ENCODE assay signal across 14 cellular contexts in genomic region chr1:28326980-28327379, GRCh38. TPM values are rescaled to one million over a fixed set of nuclear protein-coding genes. Genes with fewer than 3 reads are reported as not detected.
DNase-seq lines count a peak whose midpoint lies in the region; ATAC-seq and TF ChIP-seq lines count a peak whose summit lies in the region.
"Had no signal": no experiment of that assay in that cellular context is flagged by ENCODE, and none has a peak within 500 bp of the region (broad histone marks: within the 10 kb centered on the region; RNA-seq: fewer than 3 reads in every experiment).

No MANE protein-coding gene starts in this region.

- TF ChIP-seq POLR2A in gastrocnemius medialis (IDR thresholded peaks at IDR 0.05) = no peak

- H3K4me1 ChIP-seq in CD4-positive, alpha-beta memory T cell (ENCODE audit: insufficient read depth, low read length) = peaks cover 20% of the 10 kb centered on the region
- H3K4me1 ChIP-seq in heart right ventricle (peaks cover 3 to 31% (median 13%) of the 10 kb centered on the region in 9 donors), gastrocnemius medialis (peaks cover 14 to 17% of the 10 kb centered on the region in 2 donors)

- intact Hi-C loops in CD4-positive, alpha-beta memory T cell (cut with micrococcal nuclease) = no loop called here
- intact Hi-C loops in heart right ventricle (cut with DNase I) = loop anchor here in 3 of 10 donors (5.0 to 10.0 kb wide), 3 partner anchors 62 to 70 kb away; partner anchors contain the start of gene SESN2 (in 1 of the 3)
- intact Hi-C loops in gastrocnemius medialis (cut with DNase I; ENCODE audit: low total_unique reads) = loop anchor here (5.0 kb wide), 1 partner anchor 40 kb away; the partner anchor contains the start of gene PHACTR4

- no peak overlapping the region for H3K4me3 ChIP-seq in CD4-positive, alpha-beta memory T cell (ENCODE audit: low read length in 2 of 2)
- H3K4me3 ChIP-seq in heart right ventricle = no peak overlapping the region
- no peak overlapping the region for H3K4me3 ChIP-seq in gastrocnemius medialis
- H3K4me3 ChIP-seq: cardiac muscle cell, testis had no signal

- in situ Hi-C loops in gastrocnemius medialis (cut with MboI; ENCODE audit: low sequenced_read_pairs in 4 of 4) = loop anchor here in 3 of 4 donors (5.0 to 10.0 kb wide), 2 partner anchors 62 to 80 kb away; no protein-coding TSS in a partner anchor

- H3K36me3 Mint-ChIP-seq in CD4-positive, alpha-beta memory T cell = peaks cover 6 to 23% of the 10 kb centered on the region in 2 donors
- H3K36me3 Mint-ChIP-seq in IgD-negative memory B cell = peaks cover 6% of the 10 kb centered on the region
- H3K36me3 Mint-ChIP-seq in activated CD4-positive, alpha-beta memory T cell treated with anti-CD3 and anti-CD28 coated beads, Interleukin-2, amount 10 ng/mL, durations not matched to agents 7 days and 5 days (ENCODE audit: low read depth) = peaks cover 21% of the 10 kb centered on the region
- H3K36me3 Mint-ChIP-seq in memory B cell = peaks cover 3% of the 10 kb centered on the region

- TF ChIP-seq CTCF in heart right ventricle (IDR thresholded peaks at IDR 0.05) (no peak), gastrocnemius medialis (IDR thresholded peaks at IDR 0.05 in 4 of 5, conservative IDR thresholded peaks at IDR 0.05 in 1 of 5) (no peak)

- no peaks in the 10 kb centered on the region for H3K9me3 ChIP-seq in CD4-positive, alpha-beta memory T cell (ENCODE audit: control insufficient read depth in 1 of 2, low read length in 2 of 2)
- H3K9me3 ChIP-seq in heart right ventricle (no peaks in the 10 kb centered on the region), gastrocnemius medialis (no peaks in the 10 kb centered on the region)
- H3K9me3 ChIP-seq: testis had no signal

- H3K9me3 Mint-ChIP-seq in CD4-positive, alpha-beta memory T cell = peaks cover 0 to 5% (median 0%) of the 10 kb centered on the region in 8 donors
- H3K9me3 Mint-ChIP-seq in IgD-negative memory B cell (no peaks in the 10 kb centered on the region), memory B cell (no peaks in the 10 kb centered on the region)
- H3K9me3 Mint-ChIP-seq in activated CD4-positive, alpha-beta memory T cell treated with anti-CD3 and anti-CD28 coated beads, Interleukin-2, amount 10 ng/mL, durations not matched to agents 7 days and 5 days = no peaks in the 10 kb centered on the region

- peak overlapping the region in 4 of 7 donors; percentile 3 to 83 (median 32) for H3K27ac Mint-ChIP-seq in CD4-positive, alpha-beta memory T cell
- H3K27ac Mint-ChIP-seq in IgD-negative memory B cell (peak overlapping the region; percentile 82 to 100 (median 96)), memory B cell (peak overlapping the region; percentile 65)
- H3K27ac Mint-ChIP-seq in activated CD4-positive, alpha-beta memory T cell treated with anti-CD3 and anti-CD28 coated beads, Interleukin-2, amount 10 ng/mL, durations not matched to agents 7 days and 5 days = no peak overlapping the region
- H3K27ac Mint-ChIP-seq: HFFc6 had no signal

- POLR2A ChIA-PET in CD4-positive, alpha-beta memory T cell (lab: Charles Lee; ENCODE audit: partially characterized antibody) = interaction anchor here (1.3 to 6.8 kb wide), 4 partner anchors 40 to 255 kb away, joined by 3 to 128 read pairs (median 56); partner anchors contain the start of gene SESN2
- POLR2A ChIA-PET in activated CD4-positive, alpha-beta memory T cell treated with anti-CD3 and anti-CD28 coated beads, Interleukin-2, amount 10 ng/mL, durations not matched to agents 7 days and 5 days (lab: Charles Lee) = interaction anchor here (1.0 to 5.9 kb wide), 4 partner anchors 29 to 83 kb away, joined by 3 to 87 read pairs (median 46); partner anchors contain the start of gene SESN2

- peaks cover 12 to 28% (median 19%) of the 10 kb centered on the region in 4 donors for H3K4me1 Mint-ChIP-seq in CD4-positive, alpha-beta memory T cell
- H3K4me1 Mint-ChIP-seq in IgD-negative memory B cell (peaks cover 21 to 26% (median 25%) of the 10 kb centered on the region in 3 donors), memory B cell (peaks cover 10% of the 10 kb centered on the region)
- H3K4me1 Mint-ChIP-seq in activated CD4-positive, alpha-beta memory T cell treated with anti-CD3 and anti-CD28 coated beads, Interleukin-2, amount 10 ng/mL, durations not matched to agents 7 days and 5 days = peaks cover 32% of the 10 kb centered on the region

- DNase-seq in CD4-positive, alpha-beta memory T cell = no peak
- DNase-seq in activated CD4-positive, alpha-beta memory T cell treated with anti-CD3 and anti-CD28 coated beads, Interleukin-2, amount 10 ng/mL, durations not matched to agents 7 days and 5 days = no peak
- DNase-seq in memory B cell (ENCODE audit: low spot score in 2 of 2) = no peak
- DNase-seq in heart right ventricle = no peak
- no peak for DNase-seq in gastrocnemius medialis
- no peak for DNase-seq in activated gamma-delta T cell (lab: John Stamatoyannopoulos, UW)
- DNase-seq in T-helper 1 cell = no peak
- DNase-seq: HFFc6; NCI-H1048; NCI-H526 treated with DMSO at 0.1 percent for 48 hours; stimulated activated CD4-positive, alpha-beta T cell treated with anti-CD3 and anti-CD28 coated beads, Interleukin-4, amount 100 ng/mL, for 4 hours; testis had no signal

- H3K4me3 Mint-ChIP-seq in CD4-positive, alpha-beta memory T cell = no peak overlapping the region
- H3K4me3 Mint-ChIP-seq in IgD-negative memory B cell = peak overlapping the region in 3 of 4 donors; percentile 89 to 99 (median 98)
- H3K4me3 Mint-ChIP-seq in activated CD4-positive, alpha-beta memory T cell treated with anti-CD3 and anti-CD28 coated beads, Interleukin-2, amount 10 ng/mL, durations not matched to agents 7 days and 5 days = peak overlapping the region; percentile 12
- H3K4me3 Mint-ChIP-seq in memory B cell = peak overlapping the region; percentile 33

- peaks cover under 1% of the 10 kb centered on the region for H3K36me3 ChIP-seq in CD4-positive, alpha-beta memory T cell (ENCODE audit: insufficient read depth, low read length)
- H3K36me3 ChIP-seq in heart right ventricle = peaks cover 0 to 17% (median 8%) of the 10 kb centered on the region in 9 donors
- H3K36me3 ChIP-seq in gastrocnemius medialis = peaks cover 0 to 7% of the 10 kb centered on the region in 2 donors

- peaks cover 0 to 2% of the 10 kb centered on the region in 2 donors for H3K27me3 Mint-ChIP-seq in CD4-positive, alpha-beta memory T cell
- H3K27me3 Mint-ChIP-seq in IgD-negative memory B cell (peaks cover 2% of the 10 kb centered on the region), memory B cell (no peaks in the 10 kb centered on the region)
- H3K27me3 Mint-ChIP-seq in activated CD4-positive, alpha-beta memory T cell treated with anti-CD3 and anti-CD28 coated beads, Interleukin-2, amount 10 ng/mL, durations not matched to agents 7 days and 5 days = no peaks in the 10 kb centered on the region

- H3K27ac ChIP-seq in CD4-positive, alpha-beta memory T cell (ENCODE audit: low read depth, low read length) = no peak overlapping the region
- H3K27ac ChIP-seq in heart right ventricle (peak overlapping the region in 1 of 10 donors; percentile 93), gastrocnemius medialis (no peak overlapping the region)
- H3K27ac ChIP-seq: cardiac muscle cell, testis had no signal

- no peak for ATAC-seq in memory B cell (ENCODE audit: low read depth)
- no peak for ATAC-seq in heart right ventricle
- no peak for ATAC-seq in gastrocnemius medialis

- WGBS in heart right ventricle, 2 donors = 87 to 88% methylated on average over 3 of the region's 3 CpGs

- CTCF ChIA-PET in CD4-positive, alpha-beta memory T cell (lab: Charles Lee; ENCODE audit: partially characterized antibody) = interaction anchor here (1.0 to 3.2 kb wide), 3 partner anchors 11 to 81 kb away, joined by 3 to 40 read pairs (median 3); no protein-coding TSS in a partner anchor
- CTCF ChIA-PET in activated CD4-positive, alpha-beta memory T cell treated with anti-CD3 and anti-CD28 coated beads, Interleukin-2, amount 10 ng/mL, durations not matched to agents 7 days and 5 days (lab: Charles Lee) = interaction anchor here (0.9 to 1.2 kb wide), 3 partner anchors 16 to 37 kb away, joined by 3 to 4 read pairs (median 4); no protein-coding TSS in a partner anchor

- H3K27me3 ChIP-seq in CD4-positive, alpha-beta memory T cell (ENCODE audit: insufficient read depth, low read length) = no peaks in the 10 kb centered on the region
- H3K27me3 ChIP-seq in heart right ventricle = no peaks in the 10 kb centered on the region
- no peaks in the 10 kb centered on the region for H3K27me3 ChIP-seq in gastrocnemius medialis
- H3K27me3 ChIP-seq: cardiac muscle cell, testis had no signal

RNA-seq across cellular contexts. Expression of gene MED18, which starts 1.9 kb away (rescaled TPM):
- 10 to 100 TPM; 15.5 to 16.9 TPM for total RNA-seq in CD4-positive, alpha-beta memory T cell
- polyA plus RNA-seq in CD4-positive, alpha-beta memory T cell = 10 to 100 TPM in 1 of 2 donors, 1 to 10 TPM in 1; 1.8 to 13.3 TPM
- polyA plus RNA-seq in IgD-negative memory B cell (12.6 TPM), heart right ventricle (10 to 100 TPM; 10.4 to 20.4 TPM)
- 10 to 100 TPM; 23.7 to 25.6 TPM for total RNA-seq in activated CD4-positive, alpha-beta memory T cell treated with anti-CD3 and anti-CD28 coated beads, Interleukin-2, amount 10 ng/mL, durations not matched to agents 7 days and 5 days
- total RNA-seq in heart right ventricle (10 to 100 TPM in 6 of 10 donors, 1 to 10 TPM in 4; 6.5 to 13.9 (median 10.8) TPM), gastrocnemius medialis (10 to 100 TPM in 2 of 4 donors, 1 to 10 TPM in 2; 6.5 to 15.0 (median 10.1) TPM)

RNA-seq across cellular contexts. Expression of gene PHACTR4, which starts 42.6 kb away (rescaled TPM):
- total RNA-seq in CD4-positive, alpha-beta memory T cell = 10 to 100 TPM; 27.1 to 28.8 TPM
- 10 to 100 TPM in 1 of 2 donors, 1 to 10 TPM in 1; 3.6 to 22.8 TPM for polyA plus RNA-seq in CD4-positive, alpha-beta memory T cell
- polyA plus RNA-seq in IgD-negative memory B cell (18.5 TPM), heart right ventricle (10 to 100 TPM; 17.0 to 36.1 TPM)
- total RNA-seq in activated CD4-positive, alpha-beta memory T cell treated with anti-CD3 and anti-CD28 coated beads, Interleukin-2, amount 10 ng/mL, durations not matched to agents 7 days and 5 days = 10 to 100 TPM; 24.8 to 25.7 TPM
- total RNA-seq in heart right ventricle (10 to 100 TPM; 14.0 to 24.9 (median 18.5) TPM), gastrocnemius medialis (10 to 100 TPM in 3 of 4 donors, 1 to 10 TPM in 1; 9.1 to 17.7 (median 13.4) TPM)

Comparison
In these comparisons a context has a peak if more than half of its experiments do, and no peak if none do; other contexts are left out.
1. H3K4me3 Mint-ChIP-seq: peak in IgD-negative memory B cell (3 of 4), activated CD4-positive, alpha-beta memory T cell treated with anti-CD3 and anti-CD28 coated beads, Interleukin-2, amount 10 ng/mL, durations not matched to agents 7 days and 5 days (single experiment) and memory B cell (single experiment); none in CD4-positive, alpha-beta memory T cell (0 of 8).